In genomic region chr1:80909175-80909784, GRCh38 we compare ENCODE assay signal across 24 cellular contexts.
DNase-seq lines count a peak whose midpoint lies in the region; ATAC-seq, FAIRE-seq and TF ChIP-seq lines count a peak whose summit lies in the region.
"Had no signal": no experiment of that assay in that cellular context is flagged by ENCODE, and none has a peak within 500 bp of the region (broad histone marks: within the 10 kb centered on the region; RNA-seq: fewer than 3 reads in every experiment).

No MANE protein-coding gene starts in this region.

- H3K9me3 ChIP-seq in SK-N-SH (no peaks in the 10 kb centered on the region), endothelial cell of umbilical vein (replicated peaks; ENCODE audit: control insufficient read depth, insufficient read depth, low read length) (no peaks in the 10 kb centered on the region), pancreas (no peaks in the 10 kb centered on the region)
- H3K9me3 ChIP-seq: BE2C, BLaER1 had no signal

- H3K4me3 ChIP-seq in SK-N-SH (ENCODE audit: low read depth in 2 of 2, low read length in 1 of 2) (no peak overlapping the region), endothelial cell of umbilical vein (replicated peaks in 1 of 3; ENCODE audit: insufficient read depth in 1 of 3, low read depth in 1 of 3, low read length in 3 of 3) (no peak overlapping the region), pancreas (no peak overlapping the region)
- H3K4me3 ChIP-seq: BLaER1 had no signal

- TF ChIP-seq POLR2A in endothelial cell of umbilical vein (IDR thresholded peaks at IDR 0.05; ENCODE audit: low read depth, low read length) = no peak

- CTCF ChIA-PET in SK-N-SH (lab: Yijun Ruan, JAX) (interaction anchor here (0.6 to 1.9 kb wide), 2 partner anchors 279 to 396 kb away, joined by 3 to 6 read pairs; no protein-coding TSS in a partner anchor), endothelial cell of umbilical vein (lab: Charles Lee) (interaction anchor here (1.8 kb wide), 1 partner anchor 13 kb away, joined by 4 read pairs; no protein-coding TSS in a partner anchor)

- ATAC-seq in SK-N-SH treated with all-trans-retinoic acid at 6 μM for 48 hours (no peak), GM18520 (IDR thresholded peaks at IDR 0.05; ENCODE audit: unreplicated experiment) (no peak), pancreas (no peak)

- FAIRE-seq in endothelial cell of umbilical vein (lab: Jason Lieb, UNC) (peak; percentile 44), pancreas (lab: Jason Lieb, UNC) (no peak)
- FAIRE-seq: A204.1, G401.6, GM12891 had no signal

- no peaks in the 10 kb centered on the region for H3K9me1 ChIP-seq in endothelial cell of umbilical vein (replicated peaks; ENCODE audit: control insufficient read depth, extremely low read depth, insufficient read depth, low read length)

- H3K36me3 ChIP-seq in SK-N-SH (replicated peaks in 1 of 2; ENCODE audit: control insufficient read depth in 1 of 2, insufficient read depth in 2 of 2, low read length in 1 of 2) (no peaks in the 10 kb centered on the region), endothelial cell of umbilical vein (ENCODE audit: control insufficient read depth in 2 of 2, extremely low read depth in 1 of 2, insufficient read depth in 2 of 2, low read length in 2 of 2) (no peaks in the 10 kb centered on the region), pancreas (no peaks in the 10 kb centered on the region)
- H3K36me3 ChIP-seq: BE2C, BLaER1 had no signal

- no peak overlapping the region for H3K4me2 ChIP-seq in SK-N-SH
- no peak overlapping the region for H3K4me2 ChIP-seq in endothelial cell of umbilical vein (ENCODE audit: insufficient read depth, low read length)
- H3K4me2 ChIP-seq: BLaER1 had no signal

- peaks cover 30% of the 10 kb centered on the region for H3K4me1 Mint-ChIP-seq in nephron
- H3K4me1 Mint-ChIP-seq in osteocyte (ENCODE audit: unreplicated experiment) = peaks cover 39% of the 10 kb centered on the region
- H3K4me1 Mint-ChIP-seq: CD4-positive, alpha-beta memory T cell; CD4-positive, CD25-positive, alpha-beta regulatory T cell; CD8-positive, alpha-beta memory T cell had no signal

- H3K27me3 Mint-ChIP-seq in nephron (ENCODE audit: low read depth) (no peaks in the 10 kb centered on the region), osteocyte (ENCODE audit: unreplicated experiment) (no peaks in the 10 kb centered on the region)
- H3K27me3 Mint-ChIP-seq: CD4-positive, alpha-beta memory T cell; CD4-positive, CD25-positive, alpha-beta regulatory T cell; CD8-positive, alpha-beta memory T cell had no signal

- WGBS in SK-N-SH (ENCODE audit: low lambda C conversion rate) = 68% methylated on average over 5 of the region's 5 CpGs
- whole genome bisulfite sequencing in pancreas, 2 donors = 55 to 71% methylated on average over 5 of the region's 5 CpGs

- H3K4me1 ChIP-seq in SK-N-SH (ENCODE audit: control insufficient read depth in 1 of 2, insufficient read depth in 2 of 2, low read depth in 1 of 2, low read length in 1 of 2) (peaks cover 0 to 9% of the 10 kb centered on the region in 2 experiments; a peak in 2 of 4 replicates), endothelial cell of umbilical vein (ENCODE audit: control insufficient read depth, extremely low read depth, insufficient read depth, low read length) (no peaks in the 10 kb centered on the region), pancreas (no peaks in the 10 kb centered on the region)
- H3K4me1 ChIP-seq: BLaER1 had no signal

- no peaks in the 10 kb centered on the region for H3K79me2 ChIP-seq in SK-N-SH (ENCODE audit: insufficient read depth)
- no peaks in the 10 kb centered on the region for H3K79me2 ChIP-seq in endothelial cell of umbilical vein (ENCODE audit: control insufficient read depth, insufficient read depth, low read length)

- POLR2A ChIA-PET in SK-N-SH (lab: Yijun Ruan, JAX) (no interaction called here), endothelial cell of umbilical vein (lab: Charles Lee) (no interaction called here)

- TF ChIP-seq EP300 in SK-N-SH (IDR thresholded peaks at IDR 0.05; ENCODE audit: borderline replicate concordance in 1 of 2, low read depth in 1 of 2, low read length in 1 of 2) = no peak

- intact Hi-C loops in endothelial cell of umbilical vein (cut with micrococcal nuclease) = no loop called here
- intact Hi-C loops in pancreas (cut with DNase I) = no loop called here

- TF ChIP-seq CTCF in SK-N-SH (IDR thresholded peaks at IDR 0.05) (no peak), endothelial cell of umbilical vein (IDR thresholded peaks at IDR 0.05; ENCODE audit: extremely low read depth in 1 of 2, insufficient read depth in 1 of 2, low read depth in 1 of 2, low read length in 2 of 2) (no peak), nephron (IDR thresholded peaks at IDR 0.05; ENCODE audit: unreplicated experiment in 3 of 3) (no peak), osteocyte (IDR thresholded peaks at IDR 0.05) (no peak), pancreas (IDR thresholded peaks at IDR 0.05) (no peak)

- no peak for TF ChIP-seq RAD21 in SK-N-SH (IDR thresholded peaks at IDR 0.05; ENCODE audit: low read length)

- H3K9me2 ChIP-seq in SK-N-SH = no peaks in the 10 kb centered on the region

- peak overlapping the region; percentile 44 to 81 (median 50) for H3K27ac Mint-ChIP-seq in nephron
- peak overlapping the region; percentile 70 for H3K27ac Mint-ChIP-seq in osteocyte (ENCODE audit: unreplicated experiment)
- H3K27ac Mint-ChIP-seq: CD14-positive monocyte; CD4-positive, alpha-beta memory T cell; CD4-positive, CD25-positive, alpha-beta regulatory T cell; CD8-positive, alpha-beta memory T cell had no signal

- H3K27me3 ChIP-seq in SK-N-SH (ENCODE audit: insufficient read depth) (no peaks in the 10 kb centered on the region), endothelial cell of umbilical vein (ENCODE audit: control insufficient read depth in 2 of 2, insufficient read depth in 2 of 2, low read length in 2 of 2) (no peaks in the 10 kb centered on the region), pancreas (no peaks in the 10 kb centered on the region)
- H3K27me3 ChIP-seq: BE2C, BLaER1 had no signal

- no peak overlapping the region for H2AFZ ChIP-seq in SK-N-SH (ENCODE audit: low read depth)
- H2AFZ ChIP-seq in endothelial cell of umbilical vein (ENCODE audit: low read depth, low read length) = no peak overlapping the region

- H3F3A ChIP-seq in SK-N-SH (replicated peaks; ENCODE audit: insufficient read depth) = no peaks in the 10 kb centered on the region

- H3K36me3 Mint-ChIP-seq in nephron (ENCODE audit: low read depth) (no peaks in the 10 kb centered on the region), osteocyte (ENCODE audit: unreplicated experiment) (no peaks in the 10 kb centered on the region)
- H3K36me3 Mint-ChIP-seq: CD14-positive monocyte; CD4-positive, alpha-beta memory T cell; CD4-positive, CD25-positive, alpha-beta regulatory T cell; CD8-positive, alpha-beta memory T cell had no signal

- H3K9me3 Mint-ChIP-seq in nephron = peaks cover 3% of the 10 kb centered on the region
- H3K9me3 Mint-ChIP-seq in osteocyte (ENCODE audit: unreplicated experiment) = no peaks in the 10 kb centered on the region

- peak overlapping the region in 1 of 2 experiments; percentile 68; a peak in 2 of 4 replicates for H3K27ac ChIP-seq in SK-N-SH (ENCODE audit: low read depth in 2 of 2, low read length in 1 of 2)
- no peak overlapping the region for H3K27ac ChIP-seq in endothelial cell of umbilical vein (ENCODE audit: insufficient read depth, low read depth, low read length)
- no peak overlapping the region for H3K27ac ChIP-seq in pancreas
- H3K27ac ChIP-seq: 22Rv1, BLaER1 had no signal

- DNase-seq in SK-N-SH (no peak), endothelial cell of umbilical vein (ENCODE audit: low read depth, low spot score) (no peak), osteocyte (ENCODE audit: extremely low spot score, unreplicated experiment) (no peak), pancreas (no peak), 8988T (no peak)
- DNase-seq: ACHN; BE2C; C1 segment of cervical spinal cord; CD4-positive, alpha-beta memory T cell; CD4-positive, CD25-positive, alpha-beta regulatory T cell; CD8-positive, alpha-beta memory T cell; COR-L47; DMS 273 treated with DMSO at 0.1 percent for 48 hours; DMS79 treated with DMSO at 0.1 percent for 48 hours; GF-D8 had no signal

- H3K9ac ChIP-seq in SK-N-SH (no peak overlapping the region), endothelial cell of umbilical vein (replicated peaks; ENCODE audit: extremely low read depth, insufficient read depth, low read length) (no peak overlapping the region)
- H3K9ac ChIP-seq: BLaER1 had no signal

- H4K20me1 ChIP-seq in SK-N-SH (ENCODE audit: insufficient read depth) (no peaks in the 10 kb centered on the region), endothelial cell of umbilical vein (replicated peaks; ENCODE audit: control insufficient read depth, extremely low read depth, insufficient read depth, low read length) (no peaks in the 10 kb centered on the region)
- H4K20me1 ChIP-seq: BLaER1 had no signal

- no peak overlapping the region for H3K4me3 Mint-ChIP-seq in nephron
- no peak overlapping the region for H3K4me3 Mint-ChIP-seq in osteocyte (ENCODE audit: unreplicated experiment)
- H3K4me3 Mint-ChIP-seq: CD14-positive monocyte; CD4-positive, alpha-beta memory T cell; CD4-positive, CD25-positive, alpha-beta regulatory T cell; CD8-positive, alpha-beta memory T cell had no signal

- no TSS peak for BruUV-seq in endothelial cell of umbilical vein (replicated peaks; lab: Mats Ljungman, UMichigan)

- dilution Hi-C loops in endothelial cell of umbilical vein (cut with MboI; ENCODE audit: extremely low pct_ligation_motif_present, low sequenced_read_pairs) = no loop called here

TF ChIP-seq in SK-N-SH, 30 proteins besides CTCF, POLR2A, EP300 and RAD21:
- TF ChIP-seq SIN3A (IDR thresholded peaks at IDR 0.05; ENCODE audit: borderline replicate concordance, low read depth, low read length) (no peak), GATA2 (CRISPR knock-in tag; IDR thresholded peaks at IDR 0.05) (0 out of 2 replicates have a peak, but pooled peaks have one; percentile 16)
TF ChIP-seq in SK-N-SH: peak in this region for 1.

TF ChIP-seq in SK-N-SH treated with all-trans-retinoic acid at 6 μM for 48 hours, 23 proteins besides CTCF, POLR2A, EP300 and RAD21 (continues in another document):
- TF ChIP-seq BACH2 (CRISPR knock-in tag; IDR thresholded peaks at IDR 0.05; ENCODE audit: borderline replicate concordance) (no peak), ARNTL (CRISPR knock-in tag; IDR thresholded peaks at IDR 0.05; ENCODE audit: borderline replicate concordance, low read depth) (no peak)

TF ChIP-seq in endothelial cell of umbilical vein, 7 proteins besides CTCF, POLR2A, EP300 and RAD21:
- TF ChIP-seq EZH2 (IDR thresholded peaks at IDR 0.05; ENCODE audit: borderline replicate concordance, low read depth, low read length, severe bottlenecking) = no peak
- TF ChIP-seq POLR2AphosphoS5 (IDR thresholded peaks at IDR 0.05; ENCODE audit: insufficient read depth, low read depth, low read length) = no peak
- no peak for TF ChIP-seq GATA2 (IDR thresholded peaks at IDR 0.05; ENCODE audit: insufficient read depth, insufficient read length, low read depth, low read length)
